Comparison of ENCODE assay signal across 8 cellular contexts in genomic region chr19:5679289-5680082, GRCh38. TPM values are rescaled to one million over a fixed set of nuclear protein-coding genes. Genes with fewer than 3 reads are reported as not detected.
A peak's percentile ranks its signal among the peaks of the same experiment; 100 is the strongest.
DNase-seq lines count a peak whose midpoint lies in the region; ATAC-seq and TF ChIP-seq lines count a peak whose summit lies in the region.

No MANE protein-coding gene starts in this region.

- H4K20me1 ChIP-seq in HCT116 (ENCODE audit: insufficient read depth) (no peaks in the 10 kb centered on the region), smooth muscle cell (ENCODE audit: low read depth) (no peaks in the 10 kb centered on the region)

- no peak for DNase-seq in HCT116 (ENCODE audit: low read depth, low spot score)
- DNase-seq in activated B cell treated with CpG ODN at 0.5 μM for 24 hours: no peak
- no peak for DNase-seq in right atrium auricular region (ENCODE audit: low spot score)
- DNase-seq in smooth muscle cell (lab: John Stamatoyannopoulos, UW; ENCODE audit: unreplicated experiment): no peak
- no peak for DNase-seq in SIG-M5 (lab: John Stamatoyannopoulos, UW)
- DNase-seq in HT-29 (ENCODE audit: low spot score): no peak

- POLR2A ChIA-PET in HCT116 (lab: Charles Lee) (interaction anchor here (0.5 kb wide), 1 partner anchor 23 kb away, joined by 4 read pairs; no protein-coding TSS in a partner anchor), activated B cell treated with CpG ODN at 0.5 μM for 24 hours (lab: Charles Lee) (interaction anchor here (0.6 to 2.3 kb wide), 4 partner anchors 10 to 57 kb away, joined by 4 to 13 read pairs (median 8); partner anchors contain the start of genes RPL36, SAFB and SAFB2)

- H3K4me1 Mint-ChIP-seq in activated B cell treated with CpG ODN at 0.5 μM for 24 hours: peaks cover 28% of the 10 kb centered on the region

- RAD21 ChIA-PET in HCT116 (lab: Charles Lee; ENCODE audit: low non-redundant PET in 1 of 2, low total read pairs in 2 of 2, uncharacterized antibody in 2 of 2, unreplicated experiment in 2 of 2): no interaction called here

- WGBS in smooth muscle cell (ENCODE audit: low lambda C conversion rate): 50% methylated on average over 26 of the region's 26 CpGs

- TF ChIP-seq POLR2A in HCT116 (IDR thresholded peaks at IDR 0.05; ENCODE audit: borderline replicate concordance, extremely low read depth, insufficient read depth, insufficient read length): no peak

- no peaks in the 10 kb centered on the region for H3K9me3 ChIP-seq in HCT116 (ENCODE audit: control insufficient read depth in 1 of 2, insufficient read depth in 1 of 2, low read depth in 1 of 2, low read length in 2 of 2)
- no peaks in the 10 kb centered on the region for H3K9me3 ChIP-seq in right atrium auricular region
- H3K9me3 ChIP-seq in smooth muscle cell (replicated peaks; ENCODE audit: low read depth): no peaks in the 10 kb centered on the region

- H3F3A ChIP-seq in smooth muscle cell (ENCODE audit: low read depth): no peaks in the 10 kb centered on the region

- H3K27ac ChIP-seq in HCT116 (ENCODE audit: low read depth, low read length) (peak overlapping the region; percentile 69), right atrium auricular region (peak overlapping the region; percentile 91 to 95), smooth muscle cell (ENCODE audit: low read depth) (peak overlapping the region; percentile 50)

- H3K4me1 ChIP-seq in HCT116 (ENCODE audit: control insufficient read depth in 1 of 2, insufficient read depth in 2 of 2, low read length in 2 of 2) (peaks cover 5 to 17% of the 10 kb centered on the region in 2 experiments; a peak in 2 of 4 replicates), right atrium auricular region (peaks cover 0 to 27% of the 10 kb centered on the region in 2 donors), smooth muscle cell (ENCODE audit: low read depth) (no peaks in the 10 kb centered on the region)

- TF ChIP-seq RAD21 in HCT116 (IDR thresholded peaks at IDR 0.05; ENCODE audit: low read depth): no peak

- peaks cover 2% of the 10 kb centered on the region for H3K27me3 Mint-ChIP-seq in activated B cell treated with CpG ODN at 0.5 μM for 24 hours

- no peaks in the 10 kb centered on the region for H3K9me3 Mint-ChIP-seq in activated B cell treated with CpG ODN at 0.5 μM for 24 hours

- H2AFZ ChIP-seq in HCT116 (ENCODE audit: low read depth, low read length, poor library complexity, severe bottlenecking): no peak overlapping the region
- H2AFZ ChIP-seq in smooth muscle cell (ENCODE audit: low read depth): no peak overlapping the region

- peak overlapping the region; percentile 96 for H3K4me3 Mint-ChIP-seq in activated B cell treated with CpG ODN at 0.5 μM for 24 hours

- H3K36me3 ChIP-seq in HCT116 (ENCODE audit: control insufficient read depth in 1 of 2, insufficient read depth in 2 of 2, low read length in 2 of 2) (no peaks in the 10 kb centered on the region), right atrium auricular region (peaks cover 12% of the 10 kb centered on the region), smooth muscle cell (ENCODE audit: low read depth) (no peaks in the 10 kb centered on the region)

- no peaks in the 10 kb centered on the region for H3K9me2 ChIP-seq in HCT116 (ENCODE audit: insufficient read depth)

- peaks cover 12% of the 10 kb centered on the region for H3K36me3 Mint-ChIP-seq in activated B cell treated with CpG ODN at 0.5 μM for 24 hours (ENCODE audit: low read depth)

- no TSS peak for BruUV-seq in HCT116 (replicated peaks; lab: Mats Ljungman, UMichigan)

- peak overlapping the region; percentile 84 to 99 for H3K4me3 ChIP-seq in HCT116 (replicated peaks in 1 of 2; ENCODE audit: low read depth in 1 of 2, low read length in 2 of 2)
- peak overlapping the region; percentile 90 to 92 for H3K4me3 ChIP-seq in right atrium auricular region
- H3K4me3 ChIP-seq in smooth muscle cell: peak overlapping the region; percentile 80

- TF ChIP-seq CTCF in HCT116 (IDR thresholded peaks at IDR 0.05 in 2 of 3, conservative IDR thresholded peaks at IDR 0.05 in 1 of 3; ENCODE audit: borderline replicate concordance in 1 of 3, insufficient read depth in 1 of 3, low read depth in 2 of 3, low read length in 2 of 3) (no peak), activated B cell treated with CpG ODN at 0.5 μM for 24 hours (IDR thresholded peaks at IDR 0.05) (no peak), right atrium auricular region (IDR thresholded peaks at IDR 0.05) (no peak), smooth muscle cell (IDR thresholded peaks at IDR 0.05; ENCODE audit: borderline replicate concordance, insufficient read depth, poor library complexity, severe bottlenecking) (no peak)

- CTCF ChIA-PET in HCT116 (lab: Charles Lee): interaction anchor here (1.0 kb wide), 1 partner anchor 10 kb away, joined by 4 read pairs; the partner anchor contains the start of gene RPL36
- CTCF ChIA-PET in activated B cell treated with CpG ODN at 0.5 μM for 24 hours (lab: Charles Lee): no interaction called here

- intact Hi-C loops in HCT116 (cut with micrococcal nuclease): loop anchor here (1.0 to 2.0 kb wide), 2 partner anchors 41 to 111 kb away; partner anchors contain the start of genes CATSPERD, DUS3L and LONP1
- intact Hi-C loops in activated B cell treated with CpG ODN at 0.5 μM for 24 hours (cut with micrococcal nuclease): loop anchor here (1.0 to 5.0 kb wide), 5 partner anchors 11 to 1917 kb away; partner anchors contain the start of genes APBA3, CATSPERD, LONP1 and MRPL54

- H3K27me3 ChIP-seq in HCT116 (ENCODE audit: insufficient read depth, low read length) (no peaks in the 10 kb centered on the region), right atrium auricular region (no peaks in the 10 kb centered on the region), smooth muscle cell (ENCODE audit: low read depth) (no peaks in the 10 kb centered on the region)

- H3K4me2 ChIP-seq in HCT116 (ENCODE audit: low read length) (peak overlapping the region; percentile 95), smooth muscle cell (peak overlapping the region; percentile 97)

- no peak for ATAC-seq in HCT116
- ATAC-seq in activated B cell treated with CpG ODN at 0.5 μM for 24 hours (ENCODE audit: low read depth): no peak
- no peak for ATAC-seq in HG02623 (IDR thresholded peaks at IDR 0.05; ENCODE audit: unreplicated experiment)
- no peak for ATAC-seq in GM18858 (IDR thresholded peaks at IDR 0.05; ENCODE audit: unreplicated experiment)

- H3K27ac Mint-ChIP-seq in activated B cell treated with CpG ODN at 0.5 μM for 24 hours: peak overlapping the region; percentile 100

- H3K79me2 ChIP-seq in HCT116 (ENCODE audit: insufficient read depth, low read length): peaks cover 12% of the 10 kb centered on the region
- peaks cover 10% of the 10 kb centered on the region for H3K79me2 ChIP-seq in smooth muscle cell (ENCODE audit: low read depth)

- peak overlapping the region; percentile 96 for H3K9ac ChIP-seq in HCT116 (ENCODE audit: low read length)
- H3K9ac ChIP-seq in smooth muscle cell (ENCODE audit: low read depth): peak overlapping the region; percentile 88

TF ChIP-seq in HCT116, 20 proteins besides CTCF, POLR2A, EP300 and RAD21 (continues in another document):
- TF ChIP-seq CBX3 (IDR thresholded peaks at IDR 0.05; ENCODE audit: low read depth) (no peak), SRF (IDR thresholded peaks at IDR 0.05; ENCODE audit: low read depth) (no peak), ELF1 (IDR thresholded peaks at IDR 0.05; ENCODE audit: borderline replicate concordance, low read depth) (no peak), TCF7L2 (IDR thresholded peaks at IDR 0.05; ENCODE audit: borderline replicate concordance, extremely low read depth, insufficient read depth, insufficient read length) (no peak), JUND (IDR thresholded peaks at IDR 0.05) (no peak), EGR1 (IDR thresholded peaks at IDR 0.05; ENCODE audit: low read depth) (no peak), FOSL1 (IDR thresholded peaks at IDR 0.05; ENCODE audit: low read depth) (no peak), EZH2phosphoT487 (IDR thresholded peaks at IDR 0.05; ENCODE audit: borderline replicate concordance) (no peak), CEBPB (IDR thresholded peaks at IDR 0.05; ENCODE audit: low read depth) (no peak), ZNF274 (IDR thresholded peaks at IDR 0.05; ENCODE audit: low read depth, low read length) (no peak), ZFX (IDR thresholded peaks at IDR 0.05) (no peak), SP1 (IDR thresholded peaks at IDR 0.05; ENCODE audit: low read depth) (no peak), EZH2 (IDR thresholded peaks at IDR 0.05) (no peak)

RNA-seq across cellular contexts. Expression of gene MICOS13, which starts 0.8 kb away (rescaled TPM):
- total RNA-seq in HCT116 (2021; ENCODE audit: unreplicated experiment) (61.6 TPM), activated B cell treated with CpG ODN at 0.5 μM for 24 hours (58.0 and 60.8 TPM in 2 replicates), right atrium auricular region (10 to 100 TPM; 87.7 to 98.8 TPM), smooth muscle cell (29.8 and 45.2 TPM in 2 replicates)
- polyA plus RNA-seq in HCT116 (2012): 55.0 and 73.1 TPM in 2 replicates
- 143 and 151 TPM in 2 replicates for polyA plus RNA-seq in smooth muscle cell
- 222 and 223 TPM in 2 replicates for total RNA-seq in HT-29 (2014; rRNA removed; shearing (Covaris generic))

RNA-seq across cellular contexts. Expression of gene HSD11B1L, which starts 1.3 kb away (rescaled TPM):
- total RNA-seq in HCT116 (2021; ENCODE audit: unreplicated experiment) (6.0 TPM), activated B cell treated with CpG ODN at 0.5 μM for 24 hours (1.4 and 1.5 TPM in 2 replicates), right atrium auricular region (10 to 100 TPM; 10.3 to 12.6 TPM), smooth muscle cell (10.3 and 28.0 TPM in 2 replicates)
- 6.4 and 6.9 TPM in 2 replicates for polyA plus RNA-seq in HCT116 (2012)
- polyA plus RNA-seq in smooth muscle cell: 28.4 and 28.5 TPM in 2 replicates
- total RNA-seq in HT-29 (2014; rRNA removed; shearing (Covaris generic)): 2.1 and 4.1 TPM in 2 replicates

RNA-seq across cellular contexts. Expression of gene RPL36, which starts 10.6 kb away (rescaled TPM):
- total RNA-seq in HCT116 (2021; ENCODE audit: unreplicated experiment) (1,504 TPM), activated B cell treated with CpG ODN at 0.5 μM for 24 hours (1,170 and 1,330 TPM in 2 replicates), right atrium auricular region (100 to 1,000 TPM; 222 to 483 TPM), smooth muscle cell (591 and 641 TPM in 2 replicates)
- polyA plus RNA-seq in HCT116 (2012): 2,841 and 3,000 TPM in 2 replicates
- 1,079 and 1,182 TPM in 2 replicates for polyA plus RNA-seq in smooth muscle cell
- total RNA-seq in HT-29 (2014; rRNA removed; shearing (Covaris generic)): 1,326 and 1,347 TPM in 2 replicates

RNA-seq across cellular contexts. Expression of gene LONP1, which starts 40.5 kb away (rescaled TPM):
- total RNA-seq in HCT116 (2021; ENCODE audit: unreplicated experiment) (180 TPM), activated B cell treated with CpG ODN at 0.5 μM for 24 hours (72.9 and 77.5 TPM in 2 replicates), right atrium auricular region (10 to 100 TPM; 65.0 to 65.4 TPM), smooth muscle cell (30.2 and 31.6 TPM in 2 replicates)
- 207 and 285 TPM in 2 replicates for polyA plus RNA-seq in HCT116 (2012)
- 67.7 and 82.6 TPM in 2 replicates for polyA plus RNA-seq in smooth muscle cell
- total RNA-seq in HT-29 (2014; rRNA removed; shearing (Covaris generic)): 92.1 and 95.2 TPM in 2 replicates

RNA-seq across cellular contexts. Expression of gene CATSPERD, which starts 41.0 kb away (rescaled TPM):
- not detected for total RNA-seq in HCT116 (2021; ENCODE audit: unreplicated experiment)
- polyA plus RNA-seq in HCT116 (2012): not detected in 2 replicates
- not detected in 2 replicates for total RNA-seq in activated B cell treated with CpG ODN at 0.5 μM for 24 hours
- total RNA-seq in right atrium auricular region: not detected
- total RNA-seq in smooth muscle cell: not detected in 2 replicates
- not detected in 2 replicates for polyA plus RNA-seq in smooth muscle cell
- not detected in 2 replicates for total RNA-seq in HT-29 (2014; rRNA removed; shearing (Covaris generic))
